In the genomic region with DNA sequence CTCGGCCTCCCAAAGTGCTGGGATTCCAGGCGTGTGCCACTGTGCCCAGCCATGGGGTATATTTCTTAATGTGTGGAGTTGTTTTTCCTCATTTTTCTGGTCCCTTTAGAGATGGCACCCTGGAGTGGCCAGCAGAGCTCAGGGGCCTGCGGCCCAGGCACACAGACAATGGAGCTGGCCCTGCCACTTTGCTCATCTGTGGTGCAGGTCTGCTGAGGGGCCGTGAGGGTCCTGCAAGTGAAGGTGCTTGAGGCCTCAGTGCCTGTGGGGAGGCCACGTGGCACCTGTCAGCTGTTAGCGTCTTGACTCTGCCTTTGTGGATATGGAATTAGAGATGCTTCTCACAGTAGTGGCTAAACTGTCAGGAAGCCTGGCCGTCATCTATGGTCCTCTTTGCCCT, we compare ENCODE assay signal across 17 cellular contexts.
"Had no signal": no experiment of that assay in that cellular context is flagged by ENCODE, and none has a peak within 500 bp of the region (broad histone marks: within the 10 kb centered on the region; RNA-seq: fewer than 3 reads in every experiment).

No MANE protein-coding gene starts in this region.

- H3K36me3 ChIP-seq: esophagus squamous epithelium, lower lobe of right lung, ovary, uterus had no signal

- H3K36me3 Mint-ChIP-seq: activated naive CD4-positive, alpha-beta T cell treated with anti-CD3 and anti-CD28 coated beads, Interleukin-2, amount 50 U/mL, for 72 hours; mesothelial cell of epicardium had no signal

- H3K4me3 Mint-ChIP-seq: activated CD8-positive, alpha-beta T cell treated with anti-CD3 and anti-CD28 coated beads for 36 hours; central memory CD8-positive, alpha-beta T cell; mesothelial cell of epicardium; neural crest cell had no signal

- H3K27ac Mint-ChIP-seq: activated CD8-positive, alpha-beta T cell treated with anti-CD3 and anti-CD28 coated beads for 36 hours; activated naive CD4-positive, alpha-beta T cell treated with anti-CD3 and anti-CD28 coated beads, Interleukin-2, amount 50 U/mL, for 72 hours; mesothelial cell of epicardium had no signal

- H3K27ac ChIP-seq: lower lobe of right lung had no signal

- DNase-seq: activated CD4-positive, alpha-beta T cell treated with anti-CD3 and anti-CD28 coated beads for 48 hours; activated CD8-positive, alpha-beta T cell treated with anti-CD3 and anti-CD28 coated beads for 36 hours; activated effector memory CD4-positive, alpha-beta T cell treated with anti-CD3 and anti-CD28 coated beads, Interleukin-2, amount 50 U/mL, for 16 hours; activated T-cell treated with anti-CD3 and anti-CD28 coated beads, Interleukin-2, amount 50 U/mL, for 48 hours; cortex of kidney; effector CD4-positive, alpha-beta T cell; esophagus squamous epithelium; lower lobe of right lung; stimulated activated CD4-positive, alpha-beta T cell treated with anti-CD3 and anti-CD28 coated beads, Interleukin-12 subunit alpha, Interleukin-12 subunit beta, amount 100 ng/mL, for 4 hours; stimulated activated CD4-positive, alpha-beta T cell treated with anti-CD3 and anti-CD28 coated beads, Interleukin-2, amount 100 ng/mL, for 24 hours; T-helper 2 cell; uterus had no signal

- H3K4me3 ChIP-seq: esophagus squamous epithelium, lower lobe of right lung, ovary, uterus had no signal

- H3K27me3 ChIP-seq: ovary, uterus had no signal

- H3K4me1 Mint-ChIP-seq: central memory CD8-positive, alpha-beta T cell had no signal

- H3K9me3 ChIP-seq: esophagus squamous epithelium, lower lobe of right lung, ovary, uterus had no signal

- H3K9me3 Mint-ChIP-seq: activated CD8-positive, alpha-beta T cell treated with anti-CD3 and anti-CD28 coated beads for 36 hours; activated naive CD4-positive, alpha-beta T cell treated with anti-CD3 and anti-CD28 coated beads, Interleukin-2, amount 50 U/mL, for 72 hours; central memory CD8-positive, alpha-beta T cell; mesothelial cell of epicardium; neural crest cell had no signal

- ATAC-seq: activated CD8-positive, alpha-beta T cell treated with anti-CD3 and anti-CD28 coated beads for 36 hours; activated naive CD4-positive, alpha-beta T cell treated with anti-CD3 and anti-CD28 coated beads, Interleukin-2, amount 50 U/mL, for 72 hours; lower lobe of right lung had no signal
